27 cellular contexts compared by ENCODE assay signal in genomic region chr6:3307436-3307835, GRCh38.
"Had no signal": no experiment of that assay in that cellular context is flagged by ENCODE, and none has a peak within 500 bp of the region (broad histone marks: within the 10 kb centered on the region; RNA-seq: fewer than 3 reads in every experiment).

No MANE protein-coding gene starts in this region.

- H3K4me1 Mint-ChIP-seq: stimulated activated naive B cell treated with anti-CD40 and anti-IgM and Interleukin-4, amounts not matched to agents 10 μg/mL and 1 μg/mL and 100 μg/mL, for 72 hours had no signal

- ATAC-seq: foreskin keratinocyte; gastroesophageal sphincter; heart left ventricle; left cardiac atrium; left lung; naive thymus-derived CD4-positive, alpha-beta T cell; stimulated activated naive B cell treated with anti-CD40 and anti-IgM and Interleukin-4, amounts not matched to agents 10 μg/mL and 1 μg/mL and 100 μg/mL, for 72 hours had no signal

- H3K4me3 ChIP-seq: esophagus muscularis mucosa, gastroesophageal sphincter, heart left ventricle, hepatocyte, left lung, prostate gland, right atrium auricular region, skin epidermis, thoracic aorta, tibial nerve, upper lobe of left lung, uterus had no signal

- H3K4me3 Mint-ChIP-seq: dendritic cell treated with granulocyte-macrophage colony-stimulating factor and Interleukin-4, amounts not matched to agents 40 ng/mL and 50 ng/mL, for 4 days; naive thymus-derived CD4-positive, alpha-beta T cell; stimulated activated naive B cell treated with anti-CD40 and anti-IgM and Interleukin-4, amounts not matched to agents 10 μg/mL and 1 μg/mL and 100 μg/mL, for 72 hours; stimulated activated naive CD8-positive, alpha-beta T cell treated with anti-CD3 and anti-CD28 coated beads, Interleukin-15, Interleukin-2, amounts not matched to agents 100 ng/mL and 50 ng/mL, for 24 hours had no signal

- DNase-seq: cerebellar nuclear complex; effector CD8-positive, alpha-beta T cell; foreskin keratinocyte; heart left ventricle; kidney; left cardiac atrium; left lung; mesenchymal stem cell; midbrain; naive thymus-derived CD4-positive, alpha-beta T cell; stimulated activated CD4-positive, alpha-beta T cell treated with anti-CD3 and anti-CD28 coated beads, Interleukin-15, amount 100 ng/mL, for 24 hours; stimulated activated CD4-positive, alpha-beta T cell treated with anti-CD3 and anti-CD28 coated beads, Interleukin-2, amount 100 ng/mL, for 48 hours; stimulated activated naive B cell treated with anti-CD40 and anti-IgM and Interleukin-4, amounts not matched to agents 10 μg/mL and 1 μg/mL and 100 μg/mL, for 72 hours; upper lobe of left lung had no signal

- H3K27me3 ChIP-seq: esophagus muscularis mucosa, gastroesophageal sphincter, heart left ventricle, hepatocyte, left lung, right atrium auricular region, tibial nerve, upper lobe of left lung, uterus had no signal

- H3K27ac Mint-ChIP-seq: dendritic cell treated with granulocyte-macrophage colony-stimulating factor and Interleukin-4, amounts not matched to agents 40 ng/mL and 50 ng/mL, for 4 days; naive thymus-derived CD4-positive, alpha-beta T cell; stimulated activated naive B cell treated with anti-CD40 and anti-IgM and Interleukin-4, amounts not matched to agents 10 μg/mL and 1 μg/mL and 100 μg/mL, for 72 hours; stimulated activated naive CD8-positive, alpha-beta T cell treated with anti-CD3 and anti-CD28 coated beads, Interleukin-15, Interleukin-2, amounts not matched to agents 100 ng/mL and 50 ng/mL, for 24 hours had no signal

- H3K9me3 ChIP-seq: esophagus muscularis mucosa, gastroesophageal sphincter, left lung, neutrophil, prostate gland, right atrium auricular region, thoracic aorta, tibial nerve, uterus had no signal

- H3K9ac ChIP-seq: parathyroid adenoma had no signal

- H3K4me1 ChIP-seq: foreskin keratinocyte, gastroesophageal sphincter, left lung, parathyroid adenoma, prostate gland, right atrium auricular region, tibial nerve, uterus had no signal

- H3K27ac ChIP-seq: esophagus muscularis mucosa, foreskin keratinocyte, gastroesophageal sphincter, heart left ventricle, hepatocyte, left lung, neutrophil, parathyroid adenoma, prostate gland, right atrium auricular region, skin epidermis, thoracic aorta, tibial nerve, upper lobe of left lung, uterus had no signal

- H3K9me3 Mint-ChIP-seq: stimulated activated naive CD8-positive, alpha-beta T cell treated with anti-CD3 and anti-CD28 coated beads, Interleukin-15, Interleukin-2, amounts not matched to agents 100 ng/mL and 50 ng/mL, for 24 hours had no signal

- H3K36me3 ChIP-seq: heart left ventricle, left lung, neutrophil, prostate gland, right atrium auricular region, thoracic aorta, upper lobe of left lung, uterus had no signal
